In the genomic region with DNA sequence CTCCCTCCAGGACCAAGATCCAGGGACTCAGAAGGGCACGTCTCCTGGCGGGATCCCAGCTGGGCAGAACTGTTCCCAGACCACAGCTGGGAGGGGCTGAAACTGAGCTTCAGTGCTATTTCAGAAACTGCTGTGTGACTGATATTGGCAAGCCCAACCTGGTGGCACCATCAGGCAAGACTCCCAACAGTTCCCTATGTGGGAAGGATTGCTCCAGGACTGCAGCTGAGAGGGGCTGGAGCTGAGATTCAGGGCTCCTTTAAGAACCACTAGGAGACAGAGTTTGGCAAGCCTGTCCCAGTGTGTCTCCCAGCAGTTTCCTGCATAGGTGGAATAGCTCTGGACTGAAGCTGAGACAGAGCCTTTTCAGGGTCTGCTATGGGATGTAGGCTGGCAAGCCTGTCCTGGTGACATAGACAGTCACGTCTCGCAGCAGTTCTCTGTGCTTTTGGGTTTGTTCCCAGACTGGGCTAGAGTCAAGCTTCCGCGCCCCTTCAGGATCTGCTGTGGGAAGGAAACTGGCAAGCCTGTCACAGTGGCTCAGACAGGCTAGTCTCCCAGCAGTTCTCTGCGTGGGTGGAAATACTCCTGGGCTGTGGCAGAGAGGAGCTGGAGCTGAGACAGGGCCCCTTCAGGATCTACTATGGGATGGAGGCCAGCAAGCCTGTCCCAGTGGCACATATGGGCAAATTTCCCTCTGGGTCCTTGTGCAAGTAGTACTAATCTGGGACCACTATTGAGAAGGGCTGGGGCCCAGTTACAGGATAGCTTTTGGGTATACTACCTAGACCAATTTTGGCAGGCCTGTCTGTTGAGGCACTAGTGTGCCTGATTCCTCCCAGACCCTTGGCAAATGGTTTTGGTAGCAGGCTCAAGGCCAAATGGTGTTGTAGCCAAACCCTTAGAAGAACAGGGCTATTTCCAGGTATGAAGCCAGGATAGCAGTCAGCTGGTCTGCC, we compare ENCODE assay signal across 11 cellular contexts. TPM values are rescaled to one million over a fixed set of nuclear protein-coding genes. Genes with fewer than 3 reads are reported as not detected.
DNase-seq lines count a peak whose midpoint lies in the region; ATAC-seq and TF ChIP-seq lines count a peak whose summit lies in the region.
"Had no signal": no experiment of that assay in that cellular context is flagged by ENCODE, and none has a peak within 500 bp of the region (broad histone marks: within the 10 kb centered on the region; RNA-seq: fewer than 3 reads in every experiment).

No MANE protein-coding gene starts in this region.

- intact Hi-C loops in esophagus squamous epithelium (cut with DNase I) (no loop called here), tibial artery (cut with DNase I; ENCODE audit: low total_unique reads) (no loop called here)

- H3K4me3 ChIP-seq in esophagus squamous epithelium (no peak overlapping the region), tibial artery (peak overlapping the region in 1 of 2 donors; percentile 18)

- DNase-seq in WTC11 (ENCODE audit: low spot score), result no peak
- no peak for DNase-seq in esophagus squamous epithelium (lab: John Stamatoyannopoulos, UW)
- peak; percentile 23 for DNase-seq in midbrain (lab: John Stamatoyannopoulos, UW)
- DNase-seq in tibial artery, result peak; percentile 51 to 90
- DNase-seq in SKM-1 treated with dmso at 0.1 percent for 144 hours (lab: John Stamatoyannopoulos, UW; ENCODE audit: unreplicated experiment), result no peak
- DNase-seq: activated CD8-positive, alpha-beta memory T cell treated with anti-CD3 and anti-CD28 coated beads for 24 hours; NCI-H1436 treated with DMSO at 0.1 percent for 48 hours had no signal

- H3K4me1 Mint-ChIP-seq in WTC11, result no peaks in the 10 kb centered on the region

- H3K9me3 Mint-ChIP-seq in WTC11, result peaks cover 21% of the 10 kb centered on the region

- H3K36me3 ChIP-seq in esophagus squamous epithelium (no peaks in the 10 kb centered on the region), tibial artery (no peaks in the 10 kb centered on the region)

- H3K27me3 Mint-ChIP-seq in WTC11 (ENCODE audit: low read depth), result no peaks in the 10 kb centered on the region; the same call in 1 of the 2 replicates

- no peaks in the 10 kb centered on the region for H3K36me3 Mint-ChIP-seq in WTC11

- H3K27ac Mint-ChIP-seq in WTC11, result no peak overlapping the region
- H3K27ac Mint-ChIP-seq: T-helper 1 cell treated with Interleukin-12 subunit alpha and Interleukin-12 subunit beta and Interleukin-4 antibody, amounts not matched to agents 30 μg/mL and 1 μg/mL, for 36 hours had no signal

- H3K9me3 ChIP-seq in esophagus squamous epithelium, result peaks cover 0 to 7% (median 0%) of the 10 kb centered on the region in 3 donors
- H3K9me3 ChIP-seq in tibial artery, result peaks cover 0 to 7% (median 5%) of the 10 kb centered on the region in 3 donors

- H3K27me3 ChIP-seq in esophagus squamous epithelium, result no peaks in the 10 kb centered on the region
- H3K27me3 ChIP-seq in tibial artery, result no peaks in the 10 kb centered on the region

- WGBS in esophagus squamous epithelium, 2 donors, result 50% methylated on average over 2 of the region's 7 CpGs; no CpG with 5 or more reads in 1 of the 2 donors

- H3K4me1 ChIP-seq in esophagus squamous epithelium (peaks cover 0 to 15% (median 0%) of the 10 kb centered on the region in 3 donors), tibial artery (peaks cover 0 to 23% (median 6%) of the 10 kb centered on the region in 4 donors)

- ATAC-seq in WTC11 (peak; percentile 67), HG02588 (IDR thresholded peaks at IDR 0.05; ENCODE audit: unreplicated experiment) (no peak), GM18505 (IDR thresholded peaks at IDR 0.05; ENCODE audit: unreplicated experiment) (no peak)
- ATAC-seq: HepG2 had no signal

- no peak for TF ChIP-seq CTCF in WTC11 (IDR thresholded peaks at IDR 0.05)
- TF ChIP-seq CTCF in esophagus squamous epithelium (IDR thresholded peaks at IDR 0.05), result no peak
- no peak for TF ChIP-seq CTCF in tibial artery (IDR thresholded peaks at IDR 0.05)

- TF ChIP-seq POLR2A in esophagus squamous epithelium (IDR thresholded peaks at IDR 0.05) (no peak), GM18505 (IDR thresholded peaks at IDR 0.05; ENCODE audit: borderline replicate concordance, extremely low read depth, insufficient read depth, insufficient read length) (no peak)

- CTCF ChIA-PET in WTC11 (lab: Charles Lee), result interaction anchor here (0.6 to 1.2 kb wide), 2 partner anchors 20 to 150 kb away, joined by 3 to 4 read pairs; a partner anchor contains a TSS

- POLR2A ChIA-PET in WTC11 (lab: Charles Lee), result interaction anchor here (0.5 to 0.6 kb wide), 2 partner anchors 25 to 33 kb away, joined by 3 read pairs; no protein-coding TSS in a partner anchor

- H3K27ac ChIP-seq in esophagus squamous epithelium (peak overlapping the region in 3 of 4 donors; percentile 11 to 66 (median 55)), tibial artery (peak overlapping the region; percentile 80 to 88)

- H3K4me3 Mint-ChIP-seq in WTC11, result no peak overlapping the region
- H3K4me3 Mint-ChIP-seq: T-helper 1 cell treated with Interleukin-12 subunit alpha and Interleukin-12 subunit beta and Interleukin-4 antibody, amounts not matched to agents 30 μg/mL and 1 μg/mL, for 36 hours had no signal

TF ChIP-seq in WTC11, 78 proteins besides CTCF, POLR2A, EP300 and RAD21:
- no peak for TF ChIP-seq FOXK1 (CRISPR knock-in tag; IDR thresholded peaks at IDR 0.05)
- TF ChIP-seq, protein P1, sequence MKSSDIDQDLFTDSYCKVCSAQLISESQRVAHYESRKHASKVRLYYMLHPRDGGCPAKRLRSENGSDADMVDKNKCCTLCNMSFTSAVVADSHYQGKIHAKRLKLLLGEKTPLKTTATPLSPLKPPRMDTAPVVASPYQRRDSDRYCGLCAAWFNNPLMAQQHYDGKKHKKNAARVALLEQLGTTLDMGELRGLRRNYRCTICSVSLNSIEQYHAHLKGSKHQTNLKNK (CRISPR knock-in tag; IDR thresholded peaks at IDR 0.05), result no peak
- TF ChIP-seq, protein P2, sequence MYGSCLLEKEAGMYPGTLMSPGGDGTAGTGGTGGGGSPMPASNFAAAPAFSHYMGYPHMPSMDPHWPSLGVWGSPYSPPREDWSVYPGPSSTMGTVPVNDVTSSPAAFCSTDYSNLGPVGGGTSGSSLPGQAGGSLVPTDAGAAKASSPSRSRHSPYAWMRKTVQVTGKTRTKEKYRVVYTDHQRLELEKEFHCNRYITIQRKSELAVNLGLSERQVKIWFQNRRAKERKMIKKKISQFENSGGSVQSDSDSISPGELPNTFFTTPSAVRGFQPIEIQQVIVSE (CRISPR knock-in tag; IDR thresholded peaks at IDR 0.05; ENCODE audit: borderline replicate concordance), result no peak
- no peak for TF ChIP-seq ELF4 (CRISPR knock-in tag; IDR thresholded peaks at IDR 0.05; ENCODE audit: low read depth)

RNA-seq across cellular contexts. Expression of a gene that starts 20.2 kb away (rescaled TPM):
- total RNA-seq in WTC11 (2021) (83.3 to 111 TPM (median 104 TPM) in 3 replicates), esophagus squamous epithelium (10 to 100 TPM; 21.6 to 37.6 (median 28.9) TPM)

Comparison
In these comparisons a context has a peak if more than half of its experiments do, and no peak if none do; other contexts are left out.
1. DNase-seq: peak in midbrain (single experiment) and tibial artery (2 of 2); none in WTC11 (single experiment), esophagus squamous epithelium (single experiment) and SKM-1 treated with dmso at 0.1 percent for 144 hours (single experiment).